17 cellular contexts compared by ENCODE assay signal in genomic region chr15:58777107-58777506, GRCh38. TPM values are rescaled to one million over a fixed set of nuclear protein-coding genes. Genes with fewer than 3 reads are reported as not detected.
DNase-seq lines count a peak whose midpoint lies in the region; ATAC-seq and TF ChIP-seq lines count a peak whose summit lies in the region.
"Had no signal": no experiment of that assay in that cellular context is flagged by ENCODE, and none has a peak within 500 bp of the region (broad histone marks: within the 10 kb centered on the region; RNA-seq: fewer than 3 reads in every experiment).

No MANE protein-coding gene starts in this region.

- peaks cover 0 to 22% (median 11%) of the 10 kb centered on the region in 4 donors for H3K4me1 Mint-ChIP-seq in CD4-positive, alpha-beta memory T cell

- no peak for DNase-seq in CD4-positive, alpha-beta memory T cell
- DNase-seq in MM.1S (peak; percentile 44), substantia nigra (lab: John Stamatoyannopoulos, UW) (no peak), activated gamma-delta T cell treated with Interleukin-2 at 50 U/mL for 16 hours (no peak), DMS53 treated with DMSO at 0.1 percent for 48 hours (lab: John Stamatoyannopoulos, UW; ENCODE audit: unreplicated experiment) (no peak)
- DNase-seq: activated naive CD4-positive, alpha-beta T cell treated with anti-CD3 and anti-CD28 coated beads, Interleukin-2, amount 50 U/mL, for 16 hours; caudate nucleus; gastrocnemius medialis; NCI-H1092; NCI-H345; OCI-M1 had no signal

- H3K36me3 ChIP-seq in CD4-positive, alpha-beta memory T cell (ENCODE audit: insufficient read depth, low read length): no peaks in the 10 kb centered on the region
- no peaks in the 10 kb centered on the region for H3K36me3 ChIP-seq in MM.1S (replicated peaks; ENCODE audit: insufficient read depth, low read length)
- H3K36me3 ChIP-seq: gastrocnemius medialis, thoracic aorta had no signal

- TF ChIP-seq CTCF in MM.1S (IDR thresholded peaks at IDR 0.05; ENCODE audit: low read length): no peak

- intact Hi-C loops in CD4-positive, alpha-beta memory T cell (cut with micrococcal nuclease): no loop called here

- peak overlapping the region; percentile 0; the same call in 1 of the 2 replicates for H3K9ac ChIP-seq in MM.1S (ENCODE audit: low read length)

- no peaks in the 10 kb centered on the region for H3K27me3 Mint-ChIP-seq in CD4-positive, alpha-beta memory T cell

- CTCF ChIA-PET in CD4-positive, alpha-beta memory T cell (lab: Charles Lee; ENCODE audit: partially characterized antibody): interaction anchor here (0.7 to 0.9 kb wide), 2 partner anchors 9 to 55 kb away, joined by 3 to 4 read pairs; no protein-coding TSS in a partner anchor

- ATAC-seq in GM18867 (IDR thresholded peaks at IDR 0.05; ENCODE audit: unreplicated experiment) (peak; percentile 62), GM21825 (IDR thresholded peaks at IDR 0.05; ENCODE audit: unreplicated experiment) (peak; percentile 58), HG03521 (IDR thresholded peaks at IDR 0.05; ENCODE audit: unreplicated experiment) (no peak)
- ATAC-seq: gastrocnemius medialis had no signal

- POLR2A ChIA-PET in CD4-positive, alpha-beta memory T cell (lab: Charles Lee; ENCODE audit: partially characterized antibody): no interaction called here

- no peaks in the 10 kb centered on the region for H4K20me1 ChIP-seq in MM.1S (ENCODE audit: insufficient read depth, low read length)

- H3K4me3 ChIP-seq in CD4-positive, alpha-beta memory T cell (ENCODE audit: low read length in 2 of 2): no peak overlapping the region
- peak overlapping the region; percentile 42 for H3K4me3 ChIP-seq in MM.1S (ENCODE audit: low read length)
- H3K4me3 ChIP-seq: gastrocnemius medialis, smooth muscle cell, thoracic aorta had no signal

- H3K9me3 ChIP-seq in CD4-positive, alpha-beta memory T cell (ENCODE audit: control insufficient read depth in 1 of 2, low read length in 2 of 2): no peaks in the 10 kb centered on the region
- no peaks in the 10 kb centered on the region for H3K9me3 ChIP-seq in MM.1S (replicated peaks; ENCODE audit: insufficient read depth, low read length)
- H3K9me3 ChIP-seq: gastrocnemius medialis, thoracic aorta had no signal

- H2AFZ ChIP-seq in MM.1S (ENCODE audit: low read length): no peak overlapping the region

- no peaks in the 10 kb centered on the region for H3K9me2 ChIP-seq in MM.1S (replicated peaks; ENCODE audit: insufficient read depth, low read length)

- no peaks in the 10 kb centered on the region for H3K27me3 ChIP-seq in CD4-positive, alpha-beta memory T cell (ENCODE audit: insufficient read depth, low read length)
- H3K27me3 ChIP-seq in MM.1S (replicated peaks; ENCODE audit: insufficient read depth, low read length): no peaks in the 10 kb centered on the region
- H3K27me3 ChIP-seq: gastrocnemius medialis had no signal

- H3K27ac ChIP-seq in CD4-positive, alpha-beta memory T cell (ENCODE audit: low read depth, low read length): no peak overlapping the region
- H3K27ac ChIP-seq in MM.1S (ENCODE audit: low read length) (peak overlapping the region; percentile 30; the same call in 1 of the 2 replicates), substantia nigra (ENCODE audit: low read depth, low read length, poor library complexity, severe bottlenecking) (no peak overlapping the region)
- H3K27ac ChIP-seq: gastrocnemius medialis, thoracic aorta, VCaP had no signal

- peak overlapping the region; percentile 71 for H3K4me2 ChIP-seq in MM.1S (ENCODE audit: low read depth, low read length)
- H3K4me2 ChIP-seq: smooth muscle cell had no signal

- H3K27ac Mint-ChIP-seq in CD4-positive, alpha-beta memory T cell: peak overlapping the region in 2 of 7 donors; percentile 2 to 77

- H3F3A ChIP-seq in MM.1S (ENCODE audit: insufficient read depth, low read length): peaks cover 11% of the 10 kb centered on the region; the same call in 1 of the 2 replicates

- H3K79me2 ChIP-seq in MM.1S (ENCODE audit: low read length): peaks cover 83% of the 10 kb centered on the region

- H3K4me1 ChIP-seq in CD4-positive, alpha-beta memory T cell (ENCODE audit: insufficient read depth, low read length): peaks cover 51% of the 10 kb centered on the region
- H3K4me1 ChIP-seq in MM.1S (ENCODE audit: low read length): peaks cover 21% of the 10 kb centered on the region

- H3K4me3 Mint-ChIP-seq in CD4-positive, alpha-beta memory T cell: peak overlapping the region in 5 of 8 donors; percentile 5 to 57 (median 10)

- no peaks in the 10 kb centered on the region for H3K9me3 Mint-ChIP-seq in CD4-positive, alpha-beta memory T cell

- peaks cover 3 to 4% of the 10 kb centered on the region in 2 donors for H3K36me3 Mint-ChIP-seq in CD4-positive, alpha-beta memory T cell

RNA-seq across cellular contexts. Expression of gene MINDY2, which starts 6.0 kb away (rescaled TPM):
- 10 to 100 TPM; 15.4 to 17.3 TPM for total RNA-seq in CD4-positive, alpha-beta memory T cell
- polyA plus RNA-seq in CD4-positive, alpha-beta memory T cell: 10 to 100 TPM; 16.1 to 20.5 TPM

RNA-seq across cellular contexts. Expression of gene ADAM10, which starts 27.6 kb away (rescaled TPM):
- 100 to 1,000 TPM; 135 TPM for total RNA-seq in CD4-positive, alpha-beta memory T cell
- 100 to 1,000 TPM; 129 to 258 TPM for polyA plus RNA-seq in CD4-positive, alpha-beta memory T cell
